Comparison of ENCODE assay signal across 9 cellular contexts in the genomic region with DNA sequence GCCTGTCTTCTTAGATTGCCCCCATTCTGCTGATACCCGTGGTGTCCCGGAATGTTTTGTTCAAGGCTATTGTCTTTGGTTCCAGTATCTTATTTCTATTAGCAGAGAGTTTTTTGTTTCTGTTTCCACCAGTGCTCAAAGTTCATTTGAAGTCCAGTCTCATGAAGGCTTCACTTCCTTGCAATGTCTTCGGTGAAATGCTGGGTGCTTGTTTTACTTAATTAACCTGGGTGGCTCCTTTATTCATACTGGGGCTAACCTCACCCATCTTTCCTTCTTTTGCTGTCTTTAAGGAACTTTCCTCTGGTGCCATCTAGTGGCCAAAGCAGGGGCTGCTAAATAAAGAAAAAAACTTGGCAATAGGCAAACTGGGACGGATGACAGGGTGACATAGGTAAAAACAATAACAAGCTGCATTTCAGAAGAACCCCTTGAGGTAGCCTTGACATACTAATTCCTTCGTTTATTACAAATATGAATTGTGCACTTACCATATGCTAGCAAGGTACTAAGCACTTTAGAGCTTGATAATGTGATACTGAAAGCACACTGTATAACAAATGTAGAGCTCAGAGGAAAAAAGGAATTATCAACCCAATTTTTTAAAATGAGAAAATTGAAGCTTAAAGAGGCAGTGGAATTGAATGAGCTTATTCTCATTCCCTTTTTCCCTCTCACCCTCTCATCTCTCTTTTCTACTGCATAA. TPM values are rescaled to one million over a fixed set of nuclear protein-coding genes. Genes with fewer than 3 reads are reported as not detected.
DNase-seq lines count a peak whose midpoint lies in the region; ATAC-seq and TF ChIP-seq lines count a peak whose summit lies in the region.
"Had no signal": no experiment of that assay in that cellular context is flagged by ENCODE, and none has a peak within 500 bp of the region (broad histone marks: within the 10 kb centered on the region; RNA-seq: fewer than 3 reads in every experiment).

No MANE protein-coding gene starts in this region.

- no peaks in the 10 kb centered on the region for H3K9me2 ChIP-seq in PC-9 (ENCODE audit: insufficient read depth)

- intact Hi-C loops in PC-9 (cut with micrococcal nuclease; ENCODE audit: unreplicated experiment): loop anchor here (1.0 kb wide), 3 partner anchors 81 to 521 kb away; no protein-coding TSS in a partner anchor

- no CpG with 5 or more reads among the region's 5 CpGs for WGBS in neuronal stem cell (ENCODE audit: extremely low coverage in 2 of 2, insufficient read length in 2 of 2, insufficient replicate concordance in 1 of 2), 2 donors

- H3K14ac ChIP-seq in neuronal stem cell (ENCODE audit: low read length): no peak overlapping the region

- no TSS peak for BruUV-seq in PC-9 (replicated peaks; lab: Mats Ljungman, UMichigan)

- no peaks in the 10 kb centered on the region for H3K79me1 ChIP-seq in neuronal stem cell (ENCODE audit: low read depth, low read length)

- H3K27me3 ChIP-seq in PC-9 (ENCODE audit: insufficient read depth, low read depth) (0 out of 2 replicates have a peak, but pooled peaks cover 3% of the 10 kb centered on the region), fibroblast of lung (ENCODE audit: control insufficient read depth, insufficient read depth, low read length) (peaks cover 5% of the 10 kb centered on the region), neuronal stem cell (ENCODE audit: control insufficient read depth in 3 of 3, insufficient read depth in 3 of 3, low read depth in 1 of 3, low read length in 3 of 3) (no peaks in the 10 kb centered on the region)

- H4K8ac ChIP-seq in neuronal stem cell (ENCODE audit: low read depth, low read length): no peak overlapping the region

- H2BK120ac ChIP-seq in neuronal stem cell (ENCODE audit: low read depth, low read length): no peak overlapping the region

- H3K4me1 ChIP-seq in PC-9 (replicated peaks; ENCODE audit: insufficient read depth): no peaks in the 10 kb centered on the region
- no peaks in the 10 kb centered on the region for H3K4me1 ChIP-seq in fibroblast of lung (ENCODE audit: control insufficient read depth, extremely low read depth, insufficient read depth, low read length)
- peaks cover 0 to 1% of the 10 kb centered on the region in 2 donors for H3K4me1 ChIP-seq in neuronal stem cell (ENCODE audit: control insufficient read depth in 2 of 2, insufficient read depth in 1 of 2, low read depth in 1 of 2, low read length in 2 of 2)

- no peak overlapping the region for H2AK5ac ChIP-seq in neuronal stem cell (ENCODE audit: low read depth, low read length)

- H3K4me2 ChIP-seq in PC-9 (0 out of 2 replicates have a peak overlapping the region, but pooled peaks have one; percentile 1), fibroblast of lung (ENCODE audit: extremely low read depth, insufficient read depth, low read length) (peak overlapping the region; percentile 8), neuronal stem cell (ENCODE audit: insufficient read depth, low read length, poor library complexity, severe bottlenecking) (no peak overlapping the region)

- no peak overlapping the region for H3K23ac ChIP-seq in neuronal stem cell (ENCODE audit: low read depth, low read length, poor library complexity)

- DNase-seq in COR-L47 (lab: John Stamatoyannopoulos, UW) (peak; percentile 55), PC-9 (peak; percentile 64 to 68), fibroblast of lung (ENCODE audit: low read depth in 2 of 2) (peak; percentile 31 to 76), neuronal stem cell (ENCODE audit: low spot score) (peak; percentile 78), stromal cell of bone marrow (ENCODE audit: low read depth) (peak; percentile 50)
- peak; percentile 75 for DNase-seq in Jurkat, Clone E6-1 (ENCODE audit: low read depth, low spot score)
- peak; percentile 50 for DNase-seq in activated T-cell treated with anti-CD3 and anti-CD28 coated beads, Interleukin-2, amount 50 U/mL, for 1 hour

- no peak overlapping the region for H4K91ac ChIP-seq in neuronal stem cell (ENCODE audit: low read depth, low read length, poor library complexity)

- H3K4ac ChIP-seq in neuronal stem cell (ENCODE audit: low read length): no peak overlapping the region

- H3K36me3 ChIP-seq in PC-9 (ENCODE audit: low read depth): no peaks in the 10 kb centered on the region
- no peaks in the 10 kb centered on the region for H3K36me3 ChIP-seq in fibroblast of lung (ENCODE audit: control insufficient read depth, insufficient read depth, low read length)
- no peaks in the 10 kb centered on the region for H3K36me3 ChIP-seq in neuronal stem cell (replicated peaks in 1 of 2; ENCODE audit: control insufficient read depth in 2 of 2, insufficient read depth in 2 of 2, low read length in 2 of 2)

- no peak overlapping the region for H2BK12ac ChIP-seq in neuronal stem cell (ENCODE audit: low read length)

- H3K9me3 ChIP-seq in PC-9 (ENCODE audit: insufficient read depth, low read depth) (0 out of 2 replicates have a peak, but pooled peaks cover 4% of the 10 kb centered on the region), fibroblast of lung (ENCODE audit: control insufficient read depth, insufficient read depth, low read depth, low read length) (no peaks in the 10 kb centered on the region), neuronal stem cell (replicated peaks in 1 of 2; ENCODE audit: control insufficient read depth in 2 of 2, insufficient read depth in 1 of 2, low read depth in 1 of 2, low read length in 2 of 2) (no peaks in the 10 kb centered on the region)

- peak; percentile 97 for TF ChIP-seq CTCF in PC-9 (conservative IDR thresholded peaks at IDR 0.05)
- TF ChIP-seq CTCF in fibroblast of lung (conservative IDR thresholded peaks at IDR 0.05 in 1 of 2, IDR thresholded peaks at IDR 0.05 in 1 of 2; ENCODE audit: low read depth in 1 of 2, low read length in 2 of 2): peak; percentile 94 to 98

- no peak overlapping the region for H3K4me3 ChIP-seq in Jurkat, Clone E6-1 (ENCODE audit: low read length)
- H3K4me3 ChIP-seq in PC-9 (no peak overlapping the region), fibroblast of lung (replicated peaks in 1 of 4; ENCODE audit: control extremely low read depth in 1 of 4, insufficient read depth in 1 of 4, low read depth in 3 of 4, low read length in 4 of 4) (no peak overlapping the region), neuronal stem cell (ENCODE audit: low read length in 2 of 2) (no peak overlapping the region)

- H2BK15ac ChIP-seq in neuronal stem cell (ENCODE audit: low read length): no peak overlapping the region

- CTCF ChIA-PET in PC-9 (lab: Charles Lee): interaction anchor here (0.8 kb wide), 2 partner anchors 89 to 158 kb away, joined by 3 to 6 read pairs; no protein-coding TSS in a partner anchor

- H3K79me2 ChIP-seq in PC-9 (ENCODE audit: low read depth) (no peaks in the 10 kb centered on the region), fibroblast of lung (ENCODE audit: control insufficient read depth, insufficient read depth, low read length) (no peaks in the 10 kb centered on the region)

- no peak overlapping the region for H3K18ac ChIP-seq in neuronal stem cell (ENCODE audit: low read length)

- POLR2A ChIA-PET in PC-9 (lab: Charles Lee; ENCODE audit: unreplicated experiment): no interaction called here

- H3K27ac ChIP-seq in PC-9: no peak overlapping the region
- no peak overlapping the region for H3K27ac ChIP-seq in fibroblast of lung (ENCODE audit: insufficient read depth, low read length)
- no peak overlapping the region for H3K27ac ChIP-seq in neuronal stem cell (replicated peaks; ENCODE audit: low read length)

- H3K9ac ChIP-seq in fibroblast of lung (ENCODE audit: insufficient read depth, low read length): no peak overlapping the region
- no peak overlapping the region for H3K9ac ChIP-seq in neuronal stem cell (ENCODE audit: low read depth, low read length, poor library complexity)

- no peaks in the 10 kb centered on the region for H4K20me1 ChIP-seq in PC-9 (ENCODE audit: insufficient read depth)
- H4K20me1 ChIP-seq in fibroblast of lung (ENCODE audit: control insufficient read depth, extremely low read depth, insufficient read depth, low read length): no peaks in the 10 kb centered on the region

- H2AFZ ChIP-seq in PC-9: no peak overlapping the region
- H2AFZ ChIP-seq in fibroblast of lung (ENCODE audit: low read length): no peak overlapping the region
- no peak overlapping the region for H2AFZ ChIP-seq in neuronal stem cell (ENCODE audit: low read length)

- peak; percentile 65 for ATAC-seq in GM21390 (IDR thresholded peaks at IDR 0.05; ENCODE audit: unreplicated experiment)

- H2BK5ac ChIP-seq in neuronal stem cell (ENCODE audit: low read length): no peak overlapping the region

- H3F3A ChIP-seq in PC-9 (ENCODE audit: insufficient read depth, low read depth): no peaks in the 10 kb centered on the region

RNA-seq across cellular contexts. Expression of a gene that starts 2.8 kb away (rescaled TPM):
- not detected for polyA plus RNA-seq in Jurkat, Clone E6-1 (2012; ENCODE audit: insufficient read depth, insufficient read length)
- total RNA-seq in PC-9 (2021): not detected in 2 replicates
- not detected in 2 replicates for total RNA-seq in fibroblast of lung
- polyA plus RNA-seq in fibroblast of lung: not detected in 2 replicates
- polyA plus RNA-seq in fibroblast of lung (2012): not detected in 2 replicates
- polyA minus RNA-seq in fibroblast of lung (ENCODE audit: low replicate concordance): not detected in 2 replicates
- polyA plus RNA-seq in neuronal stem cell (2013, experiment 1 of 2): not detected
- not detected for polyA plus RNA-seq in neuronal stem cell (2013, experiment 2 of 2)
- total RNA-seq: T-helper 2 cell treated with Interferon-gamma antibody and Interleukin-4, amounts not matched to agents 100 ng/mL and 5 ng/mL, for 36 hours had no signal
